In genomic region chr1:222754386-222755139, GRCh38 we compare ENCODE assay signal across 11 cellular contexts. TPM values are rescaled to one million over a fixed set of nuclear protein-coding genes. Genes with fewer than 3 reads are reported as not detected.
A peak's percentile ranks its signal among the peaks of the same experiment; 100 is the strongest.
DNase-seq lines count a peak whose midpoint lies in the region; ATAC-seq, FAIRE-seq and TF ChIP-seq lines count a peak whose summit lies in the region.
"Had no signal": no experiment of that assay in that cellular context is flagged by ENCODE, and none has a peak within 500 bp of the region (broad histone marks: within the 10 kb centered on the region; RNA-seq: fewer than 3 reads in every experiment).

No MANE protein-coding gene starts in this region.

- no peak overlapping the region for H3K9ac ChIP-seq in kidney (ENCODE audit: low read length in 2 of 2)
- no peak overlapping the region for H3K9ac ChIP-seq in H9 (ENCODE audit: extremely low read depth, insufficient read length, low read length)

- no peak overlapping the region for H3K27ac Mint-ChIP-seq in H9
- H3K27ac Mint-ChIP-seq: activated CD4-positive, alpha-beta T cell treated with anti-CD3 and anti-CD28 coated beads, Interleukin-2, amount 10 ng/mL, durations not matched to agents 24 days and 14 days had no signal

- no peaks in the 10 kb centered on the region for H3K79me2 ChIP-seq in H9 (ENCODE audit: insufficient read depth, low read length)

- H3K56ac ChIP-seq in H9 (ENCODE audit: insufficient read length, low read depth, low read length) = no peak overlapping the region

- no peak overlapping the region for H2AK5ac ChIP-seq in H9 (ENCODE audit: insufficient read length, low read length)

- no peak overlapping the region for H2BK120ac ChIP-seq in H9 (ENCODE audit: low read depth, low read length, poor library complexity, severe bottlenecking)

- H3K9me3 ChIP-seq in kidney (ENCODE audit: control insufficient read depth in 1 of 2, low read length in 2 of 2) (no peaks in the 10 kb centered on the region), H9 (ENCODE audit: control insufficient read depth, low read depth, low read length) (no peaks in the 10 kb centered on the region)
- H3K9me3 ChIP-seq: vagina had no signal

- in situ Hi-C loops in brain microvascular endothelial cell (cut with HindIII; ENCODE audit: low pct_ligation_motif_present, low sequenced_read_pairs) = no loop called here

- H3K4ac ChIP-seq in H9 (ENCODE audit: low read depth, low read length) = no peak overlapping the region

- H4K8ac ChIP-seq in H9 (replicated peaks; ENCODE audit: insufficient read length, low read depth, low read length) = no peak overlapping the region

- no peaks in the 10 kb centered on the region for H3K36me3 ChIP-seq in brain microvascular endothelial cell (replicated peaks)
- H3K36me3 ChIP-seq in kidney (ENCODE audit: control insufficient read depth in 1 of 2, insufficient read depth in 2 of 2, low read length in 2 of 2) = no peaks in the 10 kb centered on the region
- H3K36me3 ChIP-seq: vagina had no signal

- no peak overlapping the region for H4K5ac ChIP-seq in H9 (ENCODE audit: insufficient read length, low read depth, low read length)

- no peak overlapping the region for H3K14ac ChIP-seq in H9 (ENCODE audit: insufficient read depth, low read length)

- no peak overlapping the region for H2BK20ac ChIP-seq in H9 (ENCODE audit: low read depth, low read length, poor library complexity, severe bottlenecking)

- H3K4me2 ChIP-seq in H9 (ENCODE audit: insufficient read depth, insufficient read length, low read length) = no peak overlapping the region

- H3K4me3 Mint-ChIP-seq in H9 = no peak overlapping the region
- H3K4me3 Mint-ChIP-seq: activated CD4-positive, alpha-beta T cell treated with anti-CD3 and anti-CD28 coated beads, Interleukin-2, amount 10 ng/mL, durations not matched to agents 24 days and 14 days had no signal

- DNase-seq in HFF-Myc (ENCODE audit: extremely low read depth, low read depth) = peak; percentile 98
- DNase-seq in brain microvascular endothelial cell = peak; percentile 81
- DNase-seq in kidney = peak; percentile 76
- DNase-seq in stromal cell of bone marrow (ENCODE audit: low read depth) = peak; percentile 87
- no peak for DNase-seq in activated naive CD4-positive, alpha-beta T cell treated with anti-CD3 and anti-CD28 coated beads, Interleukin-2, amount 50 U/mL, for 16 hours
- no peak for DNase-seq in H9
- DNase-seq in cortex of kidney (lab: John Stamatoyannopoulos, UW) = no peak
- DNase-seq: activated CD4-positive, alpha-beta T cell treated with anti-CD3 and anti-CD28 coated beads, Interleukin-2, amount 10 ng/mL, durations not matched to agents 24 days and 14 days; NCI-H2171 had no signal

- H3K4me3 ChIP-seq in HFF-Myc (replicated peaks; ENCODE audit: low read depth, low read length) (no peak overlapping the region), brain microvascular endothelial cell (ENCODE audit: low read depth, low read length) (no peak overlapping the region), kidney (ENCODE audit: low read length in 2 of 2) (no peak overlapping the region)
- H3K4me3 ChIP-seq: vagina had no signal

- no peaks in the 10 kb centered on the region for H3K79me1 ChIP-seq in H9 (ENCODE audit: insufficient read depth, low read depth, low read length, poor library complexity, severe bottlenecking)

- peaks cover 0 to 5% of the 10 kb centered on the region in 2 experiments; a peak in 1 of 4 replicates for H3K4me1 Mint-ChIP-seq in H9
- H3K4me1 Mint-ChIP-seq: activated CD4-positive, alpha-beta T cell treated with anti-CD3 and anti-CD28 coated beads, Interleukin-2, amount 10 ng/mL, durations not matched to agents 24 days and 14 days had no signal

- no peaks in the 10 kb centered on the region for H4K20me1 ChIP-seq in H9 (ENCODE audit: control insufficient read depth, insufficient read depth, insufficient read length)

- ATAC-seq in GM19397 (IDR thresholded peaks at IDR 0.05; ENCODE audit: unreplicated experiment) = no peak

- no peaks in the 10 kb centered on the region for H3K9me3 Mint-ChIP-seq in H9

- no peaks in the 10 kb centered on the region for H3K27me3 Mint-ChIP-seq in H9 (ENCODE audit: low read depth)
- H3K27me3 Mint-ChIP-seq: activated CD4-positive, alpha-beta T cell treated with anti-CD3 and anti-CD28 coated beads, Interleukin-2, amount 10 ng/mL, durations not matched to agents 24 days and 14 days had no signal

- H3K27me3 ChIP-seq in brain microvascular endothelial cell (replicated peaks) (no peaks in the 10 kb centered on the region), H9 (ENCODE audit: insufficient read depth, low read length) (no peaks in the 10 kb centered on the region)
- H3K27me3 ChIP-seq: vagina had no signal

- H3K27ac ChIP-seq in brain microvascular endothelial cell (peak overlapping the region; percentile 13), kidney (ENCODE audit: low read depth in 2 of 2, low read length in 2 of 2) (no peak overlapping the region), H9 (ENCODE audit: insufficient read length, low read depth, low read length) (no peak overlapping the region)
- H3K27ac ChIP-seq: vagina had no signal

- no peaks in the 10 kb centered on the region for H3K23me2 ChIP-seq in H9 (ENCODE audit: insufficient read length, low read depth, low read length, poor library complexity, severe bottlenecking)

- no peak overlapping the region for H3K23ac ChIP-seq in H9 (ENCODE audit: insufficient read length, low read depth, low read length)

- no peak overlapping the region for H2AFZ ChIP-seq in H9 (ENCODE audit: low read length)

- TF ChIP-seq CTCF in HFF-Myc (IDR thresholded peaks at IDR 0.05; ENCODE audit: low read depth, low read length, missing control alignments) (no peak), brain microvascular endothelial cell (IDR thresholded peaks at IDR 0.05; ENCODE audit: low read depth, low read length, missing control alignments) (no peak), kidney (IDR thresholded peaks at IDR 0.05; ENCODE audit: borderline replicate concordance, extremely low read depth, insufficient read depth) (no peak), H9 (conservative IDR thresholded peaks at IDR 0.05) (no peak)

- no peak overlapping the region for H2BK15ac ChIP-seq in H9 (ENCODE audit: low read depth, low read length)

- FAIRE-seq in kidney (lab: Jason Lieb, UNC) = no peak

- no CpG with 5 or more reads among the region's 9 CpGs for WGBS in H9 (ENCODE audit: extremely low coverage, insufficient read length, low lambda C conversion rate)

- no peak overlapping the region for H3K18ac ChIP-seq in H9 (ENCODE audit: insufficient read length, low read depth, low read length)

- H2BK5ac ChIP-seq in H9 (ENCODE audit: insufficient read length, low read length) = no peak overlapping the region

- intact Hi-C loops in kidney (cut with DNase I) = no loop called here

- H3T11ph ChIP-seq in H9 (ENCODE audit: low read length) = no peak overlapping the region

- H3K4me1 ChIP-seq in kidney (ENCODE audit: control insufficient read depth in 1 of 2, insufficient read depth in 1 of 2, low read depth in 1 of 2, low read length in 2 of 2) (no peaks in the 10 kb centered on the region), H9 (ENCODE audit: insufficient read depth, low read length) (no peaks in the 10 kb centered on the region)
- H3K4me1 ChIP-seq: vagina had no signal

- no peaks in the 10 kb centered on the region for H3K36me3 Mint-ChIP-seq in H9 (ENCODE audit: insufficient read depth in 1 of 3, low read depth in 3 of 3)

- no peak overlapping the region for H4K91ac ChIP-seq in H9 (ENCODE audit: insufficient read length, low read depth, low read length)

- no peak overlapping the region for H2BK12ac ChIP-seq in H9 (ENCODE audit: insufficient read length, low read depth, low read length)

RNA-seq across cellular contexts. Expression of gene FAM177B, which starts 17.6 kb away (rescaled TPM):
- total RNA-seq in kidney (1.1 TPM), H9 (2021) (not detected in 2 replicates)
- not detected for polyA plus RNA-seq in kidney (ENCODE audit: insufficient read depth, low read depth, low replicate concordance)
- total RNA-seq: activated CD4-positive, alpha-beta T cell treated with anti-CD3 and anti-CD28 coated beads, Interleukin-2, amount 10 ng/mL, durations not matched to agents 24 days and 14 days; vagina had no signal

RNA-seq across cellular contexts. Expression of gene BROX, which starts 42.2 kb away (rescaled TPM):
- total RNA-seq in kidney (52.1 TPM), H9 (2021) (27.8 and 28.2 TPM in 2 replicates)
- polyA plus RNA-seq in kidney (ENCODE audit: insufficient read depth, low read depth, low replicate concordance) = 18.0 TPM

RNA-seq across cellular contexts. Expression of gene AIDA, which starts 42.3 kb away (rescaled TPM):
- total RNA-seq in kidney (73.7 TPM), H9 (2021) (91.1 and 92.8 TPM in 2 replicates)
- 41.4 TPM for polyA plus RNA-seq in kidney (ENCODE audit: insufficient read depth, low read depth, low replicate concordance)

Comparison
In these comparisons a context has a peak if more than half of its experiments do, and no peak if none do; other contexts are left out.
1. DNase-seq: peak in HFF-Myc (single experiment), brain microvascular endothelial cell (single experiment), kidney (single experiment) and stromal cell of bone marrow (single experiment); none in activated naive CD4-positive, alpha-beta T cell treated with anti-CD3 and anti-CD28 coated beads, Interleukin-2, amount 50 U/mL, for 16 hours (single experiment), H9 (single experiment) and cortex of kidney (single experiment).